In genomic region chr2:108621689-108622681, GRCh38 we compare ENCODE assay signal across 10 cellular contexts.
DNase-seq lines count a peak whose midpoint lies in the region; ATAC-seq, FAIRE-seq and TF ChIP-seq lines count a peak whose summit lies in the region.
"Had no signal": no experiment of that assay in that cellular context is flagged by ENCODE, and none has a peak within 500 bp of the region (broad histone marks: within the 10 kb centered on the region; RNA-seq: fewer than 3 reads in every experiment).

No MANE protein-coding gene starts in this region.

- CTCF ChIA-PET in A549 (lab: Yijun Ruan, JAX), result interaction anchor here (0.6 to 8.8 kb wide), 5 partner anchors 9 to 28 kb away, joined by 3 to 107 read pairs (median 3); no protein-coding TSS in a partner anchor

- H3K9me3 ChIP-seq in A549 (no peaks in the 10 kb centered on the region), HUES48 (ENCODE audit: control insufficient read depth, insufficient read depth, low read length) (no peaks in the 10 kb centered on the region), keratinocyte (ENCODE audit: control insufficient read depth, low read depth, low read length) (no peaks in the 10 kb centered on the region), heart right ventricle (no peaks in the 10 kb centered on the region)

- no peak for TF ChIP-seq EP300 in A549 (IDR thresholded peaks at IDR 0.05)

- FAIRE-seq in A549 (lab: Jason Lieb, UNC) (no peak), keratinocyte (lab: Jason Lieb, UNC) (no peak), frontal cortex (lab: Jason Lieb, UNC) (no peak)

- no peaks in the 10 kb centered on the region for H3K27me3 ChIP-seq in HUES48 (ENCODE audit: control insufficient read depth, insufficient read depth, low read length)
- no peaks in the 10 kb centered on the region for H3K27me3 ChIP-seq in keratinocyte (ENCODE audit: control insufficient read depth, extremely low read depth, insufficient read depth, low read length)
- H3K27me3 ChIP-seq in heart right ventricle, result no peaks in the 10 kb centered on the region

- H3K4me3 ChIP-seq in A549 (no peak overlapping the region), HUES48 (ENCODE audit: low read depth, low read length) (peak overlapping the region; percentile 50), keratinocyte (ENCODE audit: control insufficient read depth in 2 of 3, extremely low read depth in 1 of 3, insufficient read depth in 2 of 3, low read depth in 1 of 3, low read length in 3 of 3) (peak overlapping the region; percentile 41 to 69 (median 60)), heart right ventricle (peak overlapping the region in 1 of 10 donors; percentile 25)

- 94% methylated on average over 2 of the region's 2 CpGs for WGBS in A549 (ENCODE audit: missing lambda C conversion rate)
- WGBS in heart right ventricle, 2 donors, result 93 to 99% methylated on average over 2 of the region's 2 CpGs

- H3K79me2 ChIP-seq in keratinocyte (ENCODE audit: control insufficient read depth, insufficient read depth, low read length), result peaks cover 80% of the 10 kb centered on the region

- ATAC-seq in A549, result no peak
- ATAC-seq in GM18861 (IDR thresholded peaks at IDR 0.05; ENCODE audit: unreplicated experiment), result no peak
- no peak for ATAC-seq in heart right ventricle

- no peak for TF ChIP-seq POLR2A in A549 (IDR thresholded peaks at IDR 0.05; ENCODE audit: low read length)

- no peaks in the 10 kb centered on the region for H3K9me3 Mint-ChIP-seq in activated T-helper 1 cell treated with anti-CD3 and anti-CD28 coated beads, Interleukin-12 subunit alpha, Interleukin-12 subunit beta, Interleukin-2, Interleukin-4 antibody, amounts not matched to agents 30 ng/mL and 10 ng/mL and 1 ng/mL, durations not matched to agents 14 hours and 24 hours and 36 hours

- H3K4me3 Mint-ChIP-seq in activated T-helper 1 cell treated with anti-CD3 and anti-CD28 coated beads, Interleukin-12 subunit alpha, Interleukin-12 subunit beta, Interleukin-2, Interleukin-4 antibody, amounts not matched to agents 30 ng/mL and 10 ng/mL and 1 ng/mL, durations not matched to agents 14 hours and 24 hours and 36 hours, result peak overlapping the region; percentile 97

- no peaks in the 10 kb centered on the region for H4K20me1 ChIP-seq in keratinocyte (ENCODE audit: control insufficient read depth, extremely low read depth, insufficient read depth, low read length)

- DNase-seq in A549 (ENCODE audit: low read depth in 1 of 2, low spot score in 1 of 2), result no peak
- no peak for DNase-seq in activated T-helper 1 cell treated with anti-CD3 and anti-CD28 coated beads, Interleukin-12 subunit alpha, Interleukin-12 subunit beta, Interleukin-2, Interleukin-4 antibody, amounts not matched to agents 30 ng/mL and 10 ng/mL and 1 ng/mL, durations not matched to agents 14 hours and 24 hours and 36 hours (ENCODE audit: low spot score)
- no peak for DNase-seq in keratinocyte (ENCODE audit: low read depth, low spot score)
- DNase-seq in stimulated activated naive CD4-positive, alpha-beta T cell treated with Interleukin-2 at 50 U/mL for 16 hours (lab: John Stamatoyannopoulos, UW), result no peak
- DNase-seq in frontal cortex (ENCODE audit: low spot score in 2 of 2), result no peak
- DNase-seq in heart right ventricle, result no peak
- DNase-seq: left cardiac atrium had no signal

- POLR2A ChIA-PET in A549 (lab: Yijun Ruan, JAX), result interaction anchor here (1.1 to 1.2 kb wide), 2 partner anchors 14 to 88 kb away, joined by 3 to 4 read pairs; no protein-coding TSS in a partner anchor

- peaks cover 83% of the 10 kb centered on the region for H3K4me1 Mint-ChIP-seq in activated T-helper 1 cell treated with anti-CD3 and anti-CD28 coated beads, Interleukin-12 subunit alpha, Interleukin-12 subunit beta, Interleukin-2, Interleukin-4 antibody, amounts not matched to agents 30 ng/mL and 10 ng/mL and 1 ng/mL, durations not matched to agents 14 hours and 24 hours and 36 hours (ENCODE audit: low read depth)

- H2AFZ ChIP-seq in keratinocyte (ENCODE audit: control insufficient read depth, low read length), result no peak overlapping the region

- no peaks in the 10 kb centered on the region for H3K27me3 Mint-ChIP-seq in activated T-helper 1 cell treated with anti-CD3 and anti-CD28 coated beads, Interleukin-12 subunit alpha, Interleukin-12 subunit beta, Interleukin-2, Interleukin-4 antibody, amounts not matched to agents 30 ng/mL and 10 ng/mL and 1 ng/mL, durations not matched to agents 14 hours and 24 hours and 36 hours (ENCODE audit: insufficient read depth)

- peak overlapping the region; percentile 93 for H3K27ac Mint-ChIP-seq in activated T-helper 1 cell treated with anti-CD3 and anti-CD28 coated beads, Interleukin-12 subunit alpha, Interleukin-12 subunit beta, Interleukin-2, Interleukin-4 antibody, amounts not matched to agents 30 ng/mL and 10 ng/mL and 1 ng/mL, durations not matched to agents 14 hours and 24 hours and 36 hours

- dilution Hi-C loops in keratinocyte (cut with MboI; ENCODE audit: extremely low pct_ligation_motif_present, low sequenced_read_pairs), result no loop called here

- H3K4me1 ChIP-seq in A549 (peaks cover 58% of the 10 kb centered on the region), HUES48 (ENCODE audit: control insufficient read depth, insufficient read depth, low read length) (peaks cover 43% of the 10 kb centered on the region), keratinocyte (ENCODE audit: control insufficient read depth, extremely low read depth, insufficient read depth, low read length) (peaks cover 61% of the 10 kb centered on the region), heart right ventricle (peaks cover 5 to 66% (median 47%) of the 10 kb centered on the region in 9 donors)

- no peak overlapping the region for H3K9ac ChIP-seq in HUES48 (ENCODE audit: low read depth, low read length)
- peak overlapping the region; percentile 60 for H3K9ac ChIP-seq in keratinocyte (ENCODE audit: control insufficient read depth, extremely low read depth, insufficient read depth, low read length)

- H3K4me2 ChIP-seq in A549 (peak overlapping the region; percentile 80), keratinocyte (ENCODE audit: control insufficient read depth, extremely low read depth, insufficient read depth, low read depth, low read length) (peak overlapping the region; percentile 98)

- TF ChIP-seq RAD21 in A549 (conservative IDR thresholded peaks at IDR 0.05 in 1 of 2, IDR thresholded peaks at IDR 0.05 in 1 of 2), result no peak

- H3K36me3 ChIP-seq in HUES48 (ENCODE audit: control insufficient read depth, insufficient read depth, low read length) (no peaks in the 10 kb centered on the region), keratinocyte (ENCODE audit: control insufficient read depth in 2 of 2, extremely low read depth in 1 of 2, insufficient read depth in 2 of 2, low read length in 2 of 2) (no peaks in the 10 kb centered on the region), heart right ventricle (no peaks in the 10 kb centered on the region)

- no peaks in the 10 kb centered on the region for H3K9me1 ChIP-seq in keratinocyte (ENCODE audit: control insufficient read depth, extremely low read depth, insufficient read depth, low read length)

- H3K36me3 Mint-ChIP-seq in activated T-helper 1 cell treated with anti-CD3 and anti-CD28 coated beads, Interleukin-12 subunit alpha, Interleukin-12 subunit beta, Interleukin-2, Interleukin-4 antibody, amounts not matched to agents 30 ng/mL and 10 ng/mL and 1 ng/mL, durations not matched to agents 14 hours and 24 hours and 36 hours (ENCODE audit: low read depth), result peaks cover 6% of the 10 kb centered on the region

- H3K27ac ChIP-seq in A549 (peak overlapping the region; percentile 65 to 83; a peak in 5 of 6 replicates), HUES48 (ENCODE audit: low read depth, low read length) (peak overlapping the region; percentile 89), keratinocyte (ENCODE audit: control insufficient read depth, insufficient read depth, low read length) (peak overlapping the region; percentile 80), heart right ventricle (peak overlapping the region in 3 of 10 donors; percentile 13 to 84 (median 18))
- H3K27ac ChIP-seq: HL-60 had no signal

- TF ChIP-seq CTCF in A549 (IDR thresholded peaks at IDR 0.05) (no peak), keratinocyte (optimal IDR thresholded peaks at IDR 0.05 in 1 of 3, IDR thresholded peaks at IDR 0.05 in 1 of 3, conservative IDR thresholded peaks at IDR 0.05 in 1 of 3; ENCODE audit: extremely low read depth in 1 of 3, insufficient read depth in 2 of 3, low read length in 3 of 3) (no peak), heart right ventricle (IDR thresholded peaks at IDR 0.05) (no peak)

- intact Hi-C loops in activated T-helper 1 cell treated with anti-CD3 and anti-CD28 coated beads, Interleukin-12 subunit alpha, Interleukin-12 subunit beta, Interleukin-2, Interleukin-4 antibody, amounts not matched to agents 30 ng/mL and 10 ng/mL and 1 ng/mL, durations not matched to agents 14 hours and 24 hours and 36 hours (cut with micrococcal nuclease), result loop anchor here (1.0 to 10.0 kb wide), 4 partner anchors 7 to 413 kb away; partner anchors contain the start of gene LIMS1
- intact Hi-C loops in heart right ventricle (cut with DNase I), result no loop called here

TF ChIP-seq in A549, 52 proteins besides CTCF, POLR2A, EP300 and RAD21:
- TF ChIP-seq USF2 (IDR thresholded peaks at IDR 0.05), result no peak
- peak; percentile 66 for TF ChIP-seq MAFK (IDR thresholded peaks at IDR 0.05; ENCODE audit: partially characterized antibody)
